Comparison of ENCODE assay signal across 2 cellular contexts in the genomic region with DNA sequence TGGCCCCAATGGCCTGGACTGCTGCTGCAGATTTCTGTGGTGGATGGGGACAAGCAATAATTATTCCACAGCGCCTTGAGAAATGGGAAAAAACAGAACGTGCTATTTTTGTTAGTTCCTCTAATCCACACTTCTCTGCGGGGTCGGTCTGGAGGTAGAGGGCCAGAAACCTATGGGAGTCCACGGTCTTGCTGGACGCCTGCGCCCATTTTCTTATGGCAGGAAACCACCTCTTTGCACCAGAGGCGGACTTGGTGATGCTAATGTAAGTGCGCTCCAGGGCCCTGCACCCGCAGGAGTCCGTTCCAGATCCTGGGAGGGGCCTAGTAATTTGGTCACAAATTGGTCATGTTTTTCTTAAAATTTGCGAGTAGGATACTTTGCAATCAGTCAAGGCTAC.
TF ChIP-seq lines count a peak whose summit lies in the region.

No MANE protein-coding gene starts in this region.

TF ChIP-seq in GM23338, 12 proteins besides CTCF, POLR2A, EP300 and RAD21 (continues in another document):
- no peak for TF ChIP-seq JUNB (IDR thresholded peaks at IDR 0.05; ENCODE audit: unreplicated experiment)
- TF ChIP-seq EZH2phosphoT487 (IDR thresholded peaks at IDR 0.05; ENCODE audit: unreplicated experiment): no peak
- TF ChIP-seq STAT1 (IDR thresholded peaks at IDR 0.05; ENCODE audit: unreplicated experiment): no peak
- TF ChIP-seq, protein P1, sequence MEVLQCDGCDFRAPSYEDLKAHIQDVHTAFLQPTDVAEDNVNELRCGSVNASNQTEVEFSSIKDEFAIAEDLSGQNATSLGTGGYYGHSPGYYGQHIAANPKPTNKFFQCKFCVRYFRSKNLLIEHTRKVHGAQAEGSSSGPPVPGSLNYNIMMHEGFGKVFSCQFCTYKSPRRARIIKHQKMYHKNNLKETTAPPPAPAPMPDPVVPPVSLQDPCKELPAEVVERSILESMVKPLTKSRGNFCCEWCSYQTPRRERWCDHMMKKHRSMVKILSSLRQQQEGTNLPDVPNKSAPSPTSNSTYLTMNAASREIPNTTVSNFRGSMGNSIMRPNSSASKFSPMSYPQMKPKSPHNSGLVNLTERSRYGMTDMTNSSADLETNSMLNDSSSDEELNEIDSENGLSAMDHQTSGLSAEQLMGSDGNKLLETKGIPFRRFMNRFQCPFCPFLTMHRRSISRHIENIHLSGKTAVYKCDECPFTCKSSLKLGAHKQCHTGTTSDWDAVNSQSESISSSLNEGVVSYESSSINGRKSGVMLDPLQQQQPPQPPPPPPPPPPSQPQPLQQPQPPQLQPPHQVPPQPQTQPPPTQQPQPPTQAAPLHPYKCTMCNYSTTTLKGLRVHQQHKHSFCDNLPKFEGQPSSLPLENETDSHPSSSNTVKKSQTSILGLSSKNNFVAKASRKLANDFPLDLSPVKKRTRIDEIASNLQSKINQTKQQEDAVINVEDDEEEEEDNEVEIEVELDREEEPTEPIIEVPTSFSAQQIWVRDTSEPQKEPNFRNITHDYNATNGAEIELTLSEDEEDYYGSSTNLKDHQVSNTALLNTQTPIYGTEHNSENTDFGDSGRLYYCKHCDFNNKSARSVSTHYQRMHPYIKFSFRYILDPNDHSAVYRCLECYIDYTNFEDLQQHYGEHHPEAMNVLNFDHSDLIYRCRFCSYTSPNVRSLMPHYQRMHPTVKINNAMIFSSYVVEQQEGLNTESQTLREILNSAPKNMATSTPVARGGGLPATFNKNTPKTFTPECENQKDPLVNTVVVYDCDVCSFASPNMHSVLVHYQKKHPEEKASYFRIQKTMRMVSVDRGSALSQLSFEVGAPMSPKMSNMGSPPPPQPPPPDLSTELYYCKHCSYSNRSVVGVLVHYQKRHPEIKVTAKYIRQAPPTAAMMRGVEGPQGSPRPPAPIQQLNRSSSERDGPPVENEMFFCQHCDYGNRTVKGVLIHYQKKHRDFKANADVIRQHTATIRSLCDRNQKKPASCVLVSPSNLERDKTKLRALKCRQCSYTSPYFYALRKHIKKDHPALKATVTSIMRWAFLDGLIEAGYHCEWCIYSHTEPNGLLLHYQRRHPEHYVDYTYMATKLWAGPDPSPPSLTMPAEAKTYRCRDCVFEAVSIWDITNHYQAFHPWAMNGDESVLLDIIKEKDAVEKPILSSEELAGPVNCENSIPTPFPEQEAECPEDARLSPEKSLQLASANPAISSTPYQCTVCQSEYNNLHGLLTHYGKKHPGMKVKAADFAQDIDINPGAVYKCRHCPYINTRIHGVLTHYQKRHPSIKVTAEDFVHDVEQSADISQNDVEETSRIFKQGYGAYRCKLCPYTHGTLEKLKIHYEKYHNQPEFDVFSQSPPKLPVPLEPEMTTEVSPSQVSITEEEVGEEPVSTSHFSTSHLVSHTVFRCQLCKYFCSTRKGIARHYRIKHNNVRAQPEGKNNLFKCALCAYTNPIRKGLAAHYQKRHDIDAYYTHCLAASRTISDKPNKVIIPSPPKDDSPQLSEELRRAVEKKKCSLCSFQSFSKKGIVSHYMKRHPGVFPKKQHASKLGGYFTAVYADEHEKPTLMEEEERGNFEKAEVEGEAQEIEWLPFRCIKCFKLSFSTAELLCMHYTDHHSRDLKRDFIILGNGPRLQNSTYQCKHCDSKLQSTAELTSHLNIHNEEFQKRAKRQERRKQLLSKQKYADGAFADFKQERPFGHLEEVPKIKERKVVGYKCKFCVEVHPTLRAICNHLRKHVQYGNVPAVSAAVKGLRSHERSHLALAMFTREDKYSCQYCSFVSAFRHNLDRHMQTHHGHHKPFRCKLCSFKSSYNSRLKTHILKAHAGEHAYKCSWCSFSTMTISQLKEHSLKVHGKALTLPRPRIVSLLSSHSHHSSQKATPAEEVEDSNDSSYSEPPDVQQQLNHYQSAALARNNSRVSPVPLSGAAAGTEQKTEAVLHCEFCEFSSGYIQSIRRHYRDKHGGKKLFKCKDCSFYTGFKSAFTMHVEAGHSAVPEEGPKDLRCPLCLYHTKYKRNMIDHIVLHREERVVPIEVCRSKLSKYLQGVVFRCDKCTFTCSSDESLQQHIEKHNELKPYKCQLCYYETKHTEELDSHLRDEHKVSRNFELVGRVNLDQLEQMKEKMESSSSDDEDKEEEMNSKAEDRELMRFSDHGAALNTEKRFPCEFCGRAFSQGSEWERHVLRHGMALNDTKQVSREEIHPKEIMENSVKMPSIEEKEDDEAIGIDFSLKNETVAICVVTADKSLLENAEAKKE (CRISPR knock-in tag; IDR thresholded peaks at IDR 0.05): no peak
- no peak for TF ChIP-seq POLR2AphosphoS5 (IDR thresholded peaks at IDR 0.05; ENCODE audit: low read depth)
- TF ChIP-seq, protein P2, sequence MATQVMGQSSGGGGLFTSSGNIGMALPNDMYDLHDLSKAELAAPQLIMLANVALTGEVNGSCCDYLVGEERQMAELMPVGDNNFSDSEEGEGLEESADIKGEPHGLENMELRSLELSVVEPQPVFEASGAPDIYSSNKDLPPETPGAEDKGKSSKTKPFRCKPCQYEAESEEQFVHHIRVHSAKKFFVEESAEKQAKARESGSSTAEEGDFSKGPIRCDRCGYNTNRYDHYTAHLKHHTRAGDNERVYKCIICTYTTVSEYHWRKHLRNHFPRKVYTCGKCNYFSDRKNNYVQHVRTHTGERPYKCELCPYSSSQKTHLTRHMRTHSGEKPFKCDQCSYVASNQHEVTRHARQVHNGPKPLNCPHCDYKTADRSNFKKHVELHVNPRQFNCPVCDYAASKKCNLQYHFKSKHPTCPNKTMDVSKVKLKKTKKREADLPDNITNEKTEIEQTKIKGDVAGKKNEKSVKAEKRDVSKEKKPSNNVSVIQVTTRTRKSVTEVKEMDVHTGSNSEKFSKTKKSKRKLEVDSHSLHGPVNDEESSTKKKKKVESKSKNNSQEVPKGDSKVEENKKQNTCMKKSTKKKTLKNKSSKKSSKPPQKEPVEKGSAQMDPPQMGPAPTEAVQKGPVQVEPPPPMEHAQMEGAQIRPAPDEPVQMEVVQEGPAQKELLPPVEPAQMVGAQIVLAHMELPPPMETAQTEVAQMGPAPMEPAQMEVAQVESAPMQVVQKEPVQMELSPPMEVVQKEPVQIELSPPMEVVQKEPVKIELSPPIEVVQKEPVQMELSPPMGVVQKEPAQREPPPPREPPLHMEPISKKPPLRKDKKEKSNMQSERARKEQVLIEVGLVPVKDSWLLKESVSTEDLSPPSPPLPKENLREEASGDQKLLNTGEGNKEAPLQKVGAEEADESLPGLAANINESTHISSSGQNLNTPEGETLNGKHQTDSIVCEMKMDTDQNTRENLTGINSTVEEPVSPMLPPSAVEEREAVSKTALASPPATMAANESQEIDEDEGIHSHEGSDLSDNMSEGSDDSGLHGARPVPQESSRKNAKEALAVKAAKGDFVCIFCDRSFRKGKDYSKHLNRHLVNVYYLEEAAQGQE (IDR thresholded peaks at IDR 0.05; ENCODE audit: unreplicated experiment): no peak
- TF ChIP-seq, protein P3, sequence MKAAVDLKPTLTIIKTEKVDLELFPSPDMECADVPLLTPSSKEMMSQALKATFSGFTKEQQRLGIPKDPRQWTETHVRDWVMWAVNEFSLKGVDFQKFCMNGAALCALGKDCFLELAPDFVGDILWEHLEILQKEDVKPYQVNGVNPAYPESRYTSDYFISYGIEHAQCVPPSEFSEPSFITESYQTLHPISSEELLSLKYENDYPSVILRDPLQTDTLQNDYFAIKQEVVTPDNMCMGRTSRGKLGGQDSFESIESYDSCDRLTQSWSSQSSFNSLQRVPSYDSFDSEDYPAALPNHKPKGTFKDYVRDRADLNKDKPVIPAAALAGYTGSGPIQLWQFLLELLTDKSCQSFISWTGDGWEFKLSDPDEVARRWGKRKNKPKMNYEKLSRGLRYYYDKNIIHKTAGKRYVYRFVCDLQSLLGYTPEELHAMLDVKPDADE (IDR thresholded peaks at IDR 0.05): no peak
- TF ChIP-seq NANOG (IDR thresholded peaks at IDR 0.05; ENCODE audit: borderline replicate concordance): no peak
- TF ChIP-seq ZNF331 (CRISPR knock-in tag; IDR thresholded peaks at IDR 0.05; ENCODE audit: low read depth): no peak
- TF ChIP-seq ZNF114 (CRISPR knock-in tag; IDR thresholded peaks at IDR 0.05): no peak

TF ChIP-seq in K562, 482 proteins besides CTCF, POLR2A, EP300 and RAD21:
- no peak for TF ChIP-seq MCM2 (IDR thresholded peaks at IDR 0.05; ENCODE audit: low read depth)
- no peak for TF ChIP-seq RBM34 (IDR thresholded peaks at IDR 0.05; ENCODE audit: borderline replicate concordance, insufficient read depth, low read length)
- TF ChIP-seq ZNF41 (CRISPR knock-in tag; conservative IDR thresholded peaks at IDR 0.05): no peak
- TF ChIP-seq ZNF384 (IDR thresholded peaks at IDR 0.05; ENCODE audit: low read depth, low read length): no peak
- TF ChIP-seq ZFPM2 (CRISPR knock-in tag; IDR thresholded peaks at IDR 0.05): no peak
- no peak for TF ChIP-seq SNIP1 (IDR thresholded peaks at IDR 0.05; ENCODE audit: low read depth)
- TF ChIP-seq ZSCAN32 (CRISPR knock-in tag; IDR thresholded peaks at IDR 0.05): no peak
- TF ChIP-seq ZBTB8A (IDR thresholded peaks at IDR 0.05; ENCODE audit: partially characterized antibody): no peak
